8 cellular contexts compared by ENCODE assay signal in the genomic region with DNA sequence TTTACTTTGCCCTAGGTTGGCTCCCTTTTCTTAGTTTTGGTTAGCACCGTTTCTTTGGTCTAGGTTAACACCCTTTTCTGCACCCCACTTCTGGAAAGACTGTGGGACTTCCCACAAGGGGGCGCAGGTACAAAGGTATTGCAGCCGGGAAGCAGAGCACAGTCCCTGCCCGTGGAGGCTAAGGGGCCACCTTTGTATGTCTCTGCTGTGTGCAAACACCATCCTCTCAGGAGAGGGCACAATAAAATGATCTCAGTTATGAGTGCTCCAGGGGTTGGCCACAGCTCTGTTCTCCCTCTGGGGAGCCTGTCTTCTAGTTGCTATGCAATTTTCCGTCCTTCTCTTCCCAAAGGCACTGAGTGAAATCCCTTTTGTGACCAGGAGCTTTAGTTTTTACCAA.
A peak's percentile ranks its signal among the peaks of the same experiment; 100 is the strongest.
DNase-seq lines count a peak whose midpoint lies in the region; ATAC-seq and TF ChIP-seq lines count a peak whose summit lies in the region.

No MANE protein-coding gene starts in this region.

- ATAC-seq in GM21447 (IDR thresholded peaks at IDR 0.05; ENCODE audit: unreplicated experiment) (no peak), GM18519 (IDR thresholded peaks at IDR 0.05; ENCODE audit: low FRiP score, unreplicated experiment) (no peak), HG03025 (IDR thresholded peaks at IDR 0.05; ENCODE audit: low FRiP score, unreplicated experiment) (no peak)

- H3K27me3 ChIP-seq in mucosa of rectum (ENCODE audit: control insufficient read depth in 2 of 2, insufficient read depth in 2 of 2, low read length in 2 of 2) = no peaks in the 10 kb centered on the region

- in situ Hi-C loops in T47D (cut with HindIII; ENCODE audit: low pct_unique_long_range_greater_than_20kb, low sequenced_read_pairs) = no loop called here

- H3K36me3 ChIP-seq in mucosa of rectum (ENCODE audit: control insufficient read depth in 2 of 2, insufficient read depth in 2 of 2, low read length in 2 of 2) = no peaks in the 10 kb centered on the region

- TF ChIP-seq CTCF in LNCAP (IDR thresholded peaks at IDR 0.05) = peak; percentile 68; the same call in 1 of the 2 replicates

- peak overlapping the region; percentile 43 to 66 for H3K27ac ChIP-seq in mucosa of rectum (ENCODE audit: low read depth in 2 of 2, low read length in 2 of 2)

- DNase-seq in DMS53 treated with DMSO at 0.1 percent for 48 hours (lab: John Stamatoyannopoulos, UW; ENCODE audit: unreplicated experiment) (peak; percentile 61), SW480 (ENCODE audit: low spot score) (peak; percentile 63), T47D (ENCODE audit: low read depth in 1 of 2, low spot score in 1 of 2) (peak; percentile 31 to 82)

- peaks cover 5 to 18% of the 10 kb centered on the region in 2 donors for H3K4me1 ChIP-seq in mucosa of rectum (ENCODE audit: control insufficient read depth in 2 of 2, insufficient read depth in 2 of 2, low read length in 2 of 2)

- H3K4me3 ChIP-seq in mucosa of rectum (ENCODE audit: low read length in 2 of 2) = no peak overlapping the region

- peaks cover 0 to 2% of the 10 kb centered on the region in 2 donors for H3K9me3 ChIP-seq in mucosa of rectum (ENCODE audit: control insufficient read depth in 2 of 2, low read length in 2 of 2)

- H3K9ac ChIP-seq in mucosa of rectum (ENCODE audit: low read depth in 1 of 2, low read length in 2 of 2) = peak overlapping the region; percentile 10 to 59
